In genomic region chr2:6917071-6917760, GRCh38 we compare ENCODE assay signal across 8 cellular contexts. TPM values are rescaled to one million over a fixed set of nuclear protein-coding genes. Genes with fewer than 3 reads are reported as not detected.
A peak's percentile ranks its signal among the peaks of the same experiment; 100 is the strongest.
DNase-seq lines count a peak whose midpoint lies in the region; ATAC-seq and TF ChIP-seq lines count a peak whose summit lies in the region.

RNF144A (plus strand) TSS chr2:6917412; CDS start chr2:6996927, 79,515 bp downstream.

- DNase-seq in AG04449 (ENCODE audit: low read depth, low spot score) (no peak), NCI-H526 treated with DMSO at 0.1 percent for 48 hours (lab: John Stamatoyannopoulos, UW) (peak; percentile 18), epidermal melanocyte (ENCODE audit: insufficient read length, low spot score) (peak; percentile 66), mucosa of gallbladder (ENCODE audit: low spot score) (peak; percentile 48)
- DNase-seq in activated CD8-positive, alpha-beta memory T cell treated with anti-CD3 and anti-CD28 coated beads, Interleukin-2, amount 50 U/mL, for 48 hours: peak; percentile 93
- DNase-seq in stimulated activated CD8-positive, alpha-beta memory T cell treated with anti-CD3 and anti-CD28 coated beads, Interleukin-7, amount 100 ng/mL, for 24 hours (ENCODE audit: low read depth): peak; percentile 53

- peak within 1 kb of the TSS; percentile 54 for H3K4me3 ChIP-seq in AG04449 (ENCODE audit: low read depth, low read length)

- CTCF ChIA-PET in AG04449 (lab: Yijun Ruan, JAX): interaction anchor here (0.6 to 4.7 kb wide), 16 partner anchors 10 to 141 kb away, joined by 3 to 24 read pairs (median 4); no protein-coding TSS in a partner anchor

- peak; percentile 26 for TF ChIP-seq CTCF in AG04449 (IDR thresholded peaks at IDR 0.05; ENCODE audit: insufficient read depth, low read length, missing control alignments)

- ATAC-seq in GM18861 (IDR thresholded peaks at IDR 0.05; ENCODE audit: unreplicated experiment) (peak; percentile 54), HG03108 (IDR thresholded peaks at IDR 0.05; ENCODE audit: unreplicated experiment) (peak; percentile 82)

- POLR2A ChIA-PET in AG04449 (lab: Yijun Ruan, JAX): no interaction called here

RNA-seq across cellular contexts. Expression of gene RNF144A, which starts in this region (rescaled TPM):
- total RNA-seq in mucosa of gallbladder: 15.4 TPM
